ENCODE assay signal across 15 cellular contexts in genomic region chr10:45456822-45457221, GRCh38.
A peak's percentile ranks its signal among the peaks of the same experiment; 100 is the strongest.
DNase-seq lines count a peak whose midpoint lies in the region; ATAC-seq and TF ChIP-seq lines count a peak whose summit lies in the region.
"Had no signal": no experiment of that assay in that cellular context is flagged by ENCODE, and none has a peak within 500 bp of the region (broad histone marks: within the 10 kb centered on the region; RNA-seq: fewer than 3 reads in every experiment).

No MANE protein-coding gene starts in this region.

- H3K4me3 Mint-ChIP-seq in activated B cell treated with CpG ODN at 0.5 μM for 24 hours: no peak overlapping the region
- H3K4me3 Mint-ChIP-seq: CD14-positive monocyte had no signal

- peak overlapping the region; percentile 71 for H3K27ac Mint-ChIP-seq in activated B cell treated with CpG ODN at 0.5 μM for 24 hours

- no peak for TF ChIP-seq CTCF in activated B cell treated with CpG ODN at 0.5 μM for 24 hours (IDR thresholded peaks at IDR 0.05)

- no peak for ATAC-seq in activated B cell treated with CpG ODN at 0.5 μM for 24 hours (ENCODE audit: low read depth)

- H3K4me1 Mint-ChIP-seq in activated B cell treated with CpG ODN at 0.5 μM for 24 hours: peaks cover 73% of the 10 kb centered on the region

- POLR2A ChIA-PET in activated B cell treated with CpG ODN at 0.5 μM for 24 hours (lab: Charles Lee): no interaction called here

- intact Hi-C loops in activated B cell treated with CpG ODN at 0.5 μM for 24 hours (cut with micrococcal nuclease): no loop called here

- H3K36me3 Mint-ChIP-seq in activated B cell treated with CpG ODN at 0.5 μM for 24 hours (ENCODE audit: low read depth): peaks cover 50% of the 10 kb centered on the region

- no peaks in the 10 kb centered on the region for H3K9me3 Mint-ChIP-seq in activated B cell treated with CpG ODN at 0.5 μM for 24 hours

- CTCF ChIA-PET in activated B cell treated with CpG ODN at 0.5 μM for 24 hours (lab: Charles Lee): no interaction called here

- DNase-seq in DMS 273 (lab: John Stamatoyannopoulos, UW; ENCODE audit: unreplicated experiment) (peak; percentile 78), NCI-H1694 (lab: John Stamatoyannopoulos, UW) (peak; percentile 33), activated B cell treated with CpG ODN at 0.5 μM for 24 hours (no peak), myocyte (ENCODE audit: low read depth) (peak; percentile 10), NCI-H146 (lab: John Stamatoyannopoulos, UW) (no peak), NCI-H2227 (lab: John Stamatoyannopoulos, UW; ENCODE audit: unreplicated experiment) (no peak), NCI-H1436 treated with DMSO at 0.1 percent for 48 hours (lab: John Stamatoyannopoulos, UW) (no peak)
- DNase-seq: GDM1, HCEC 1CT, MM.1S, NCI-H1092, NCI-H226, NCI-H526, Peyer's patch had no signal

- H3K27me3 Mint-ChIP-seq in activated B cell treated with CpG ODN at 0.5 μM for 24 hours: no peaks in the 10 kb centered on the region

Comparison
In these comparisons a context has a peak if more than half of its experiments do, and no peak if none do; other contexts are left out.
1. DNase-seq: peak in DMS 273 (single experiment), NCI-H1694 (single experiment) and myocyte (single experiment); none in activated B cell treated with CpG ODN at 0.5 μM for 24 hours (single experiment), NCI-H146 (single experiment), NCI-H2227 (single experiment) and NCI-H1436 treated with DMSO at 0.1 percent for 48 hours (single experiment).